Comparison of ENCODE assay signal across 2 cellular contexts in the genomic region with DNA sequence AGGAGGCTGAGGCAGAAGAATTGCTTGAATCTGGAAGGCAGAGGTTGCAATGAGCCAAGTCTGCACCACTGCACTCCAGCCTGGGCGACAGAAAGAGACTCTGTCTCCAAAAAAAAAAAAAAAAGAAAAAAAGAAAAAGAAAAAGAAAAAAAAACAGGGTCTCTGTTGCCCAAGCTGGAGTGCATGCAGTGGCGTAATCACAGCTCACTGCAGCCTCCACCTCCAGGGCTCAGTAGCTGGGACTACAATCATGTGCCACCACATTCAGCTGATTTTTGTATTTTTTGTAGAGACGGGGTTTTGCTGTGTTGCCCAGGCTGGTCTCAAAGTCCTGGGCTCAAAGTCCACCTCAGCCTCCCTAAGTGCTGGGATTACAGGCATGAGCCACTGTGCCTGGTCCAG.
TF ChIP-seq lines count a peak whose summit lies in the region.
"Not testable (repeated sequence)": the region's sequence is repeated elsewhere in the genome, so short reads cannot be mapped to it uniquely, and the experiment has no call there.

No MANE protein-coding gene starts in this region.

TF ChIP-seq in HEK293, 187 proteins besides CTCF, POLR2A, EP300 and RAD21:
- TF ChIP-seq, protein P1, sequence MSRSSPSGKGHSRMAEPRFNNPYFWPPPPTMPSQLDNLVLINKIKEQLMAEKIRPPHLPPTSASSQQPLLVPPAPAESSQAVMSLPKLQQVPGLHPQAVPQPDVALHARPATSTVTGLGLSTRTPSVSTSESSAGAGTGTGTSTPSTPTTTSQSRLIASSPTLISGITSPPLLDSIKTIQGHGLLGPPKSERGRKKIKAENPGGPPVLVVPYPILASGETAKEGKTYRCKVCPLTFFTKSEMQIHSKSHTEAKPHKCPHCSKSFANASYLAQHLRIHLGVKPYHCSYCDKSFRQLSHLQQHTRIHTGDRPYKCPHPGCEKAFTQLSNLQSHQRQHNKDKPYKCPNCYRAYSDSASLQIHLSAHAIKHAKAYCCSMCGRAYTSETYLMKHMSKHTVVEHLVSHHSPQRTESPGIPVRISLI (tag by site-specific recombination; IDR thresholded peaks at IDR 0.05): peak; percentile 83
TF ChIP-seq in HEK293: peak in this region for 1; not testable (repeated sequence) for 186.

TF ChIP-seq in HepG2, 621 proteins besides CTCF, POLR2A, EP300 and RAD21 (continues in another document):
- TF ChIP-seq, protein P2, sequence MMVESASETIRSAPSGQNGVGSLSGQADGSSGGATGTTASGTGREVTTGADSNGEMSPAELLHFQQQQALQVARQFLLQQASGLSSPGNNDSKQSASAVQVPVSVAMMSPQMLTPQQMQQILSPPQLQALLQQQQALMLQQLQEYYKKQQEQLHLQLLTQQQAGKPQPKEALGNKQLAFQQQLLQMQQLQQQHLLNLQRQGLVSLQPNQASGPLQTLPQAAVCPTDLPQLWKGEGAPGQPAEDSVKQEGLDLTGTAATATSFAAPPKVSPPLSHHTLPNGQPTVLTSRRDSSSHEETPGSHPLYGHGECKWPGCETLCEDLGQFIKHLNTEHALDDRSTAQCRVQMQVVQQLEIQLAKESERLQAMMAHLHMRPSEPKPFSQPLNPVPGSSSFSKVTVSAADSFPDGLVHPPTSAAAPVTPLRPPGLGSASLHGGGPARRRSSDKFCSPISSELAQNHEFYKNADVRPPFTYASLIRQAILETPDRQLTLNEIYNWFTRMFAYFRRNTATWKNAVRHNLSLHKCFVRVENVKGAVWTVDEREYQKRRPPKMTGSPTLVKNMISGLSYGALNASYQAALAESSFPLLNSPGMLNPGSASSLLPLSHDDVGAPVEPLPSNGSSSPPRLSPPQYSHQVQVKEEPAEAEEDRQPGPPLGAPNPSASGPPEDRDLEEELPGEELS (CRISPR knock-in tag; IDR thresholded peaks at IDR 0.05): 0 out of 2 replicates have a peak, but pooled peaks have one; percentile 32
- 0 out of 2 replicates have a peak, but pooled peaks have one; percentile 31 for TF ChIP-seq ZNF563 (CRISPR knock-in tag; IDR thresholded peaks at IDR 0.05)
- 0 out of 2 replicates have a peak, but pooled peaks have one; percentile 6 for TF ChIP-seq STAG1 (CRISPR knock-in tag; IDR thresholded peaks at IDR 0.05)
- peak; percentile 63; the same call in 1 of the 2 replicates for TF ChIP-seq FOXO1 (CRISPR knock-in tag; IDR thresholded peaks at IDR 0.05)
- peak; percentile 72 for TF ChIP-seq POGZ (CRISPR knock-in tag; IDR thresholded peaks at IDR 0.05)
- TF ChIP-seq SIX1 (CRISPR knock-in tag; IDR thresholded peaks at IDR 0.05; ENCODE audit: borderline replicate concordance): 0 out of 2 replicates have a peak, but pooled peaks have one; percentile 27
- TF ChIP-seq, protein P3, sequence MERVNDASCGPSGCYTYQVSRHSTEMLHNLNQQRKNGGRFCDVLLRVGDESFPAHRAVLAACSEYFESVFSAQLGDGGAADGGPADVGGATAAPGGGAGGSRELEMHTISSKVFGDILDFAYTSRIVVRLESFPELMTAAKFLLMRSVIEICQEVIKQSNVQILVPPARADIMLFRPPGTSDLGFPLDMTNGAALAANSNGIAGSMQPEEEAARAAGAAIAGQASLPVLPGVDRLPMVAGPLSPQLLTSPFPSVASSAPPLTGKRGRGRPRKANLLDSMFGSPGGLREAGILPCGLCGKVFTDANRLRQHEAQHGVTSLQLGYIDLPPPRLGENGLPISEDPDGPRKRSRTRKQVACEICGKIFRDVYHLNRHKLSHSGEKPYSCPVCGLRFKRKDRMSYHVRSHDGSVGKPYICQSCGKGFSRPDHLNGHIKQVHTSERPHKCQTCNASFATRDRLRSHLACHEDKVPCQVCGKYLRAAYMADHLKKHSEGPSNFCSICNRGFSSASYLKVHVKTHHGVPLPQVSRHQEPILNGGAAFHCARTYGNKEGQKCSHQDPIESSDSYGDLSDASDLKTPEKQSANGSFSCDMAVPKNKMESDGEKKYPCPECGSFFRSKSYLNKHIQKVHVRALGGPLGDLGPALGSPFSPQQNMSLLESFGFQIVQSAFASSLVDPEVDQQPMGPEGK (CRISPR knock-in tag; IDR thresholded peaks at IDR 0.05): 0 out of 2 replicates have a peak, but pooled peaks have one; percentile 48
- 0 out of 2 replicates have a peak, but pooled peaks have one; percentile 72 for TF ChIP-seq SMAD3 (CRISPR knock-in tag; IDR thresholded peaks at IDR 0.05)
- 0 out of 2 replicates have a peak, but pooled peaks have one; percentile 20 for TF ChIP-seq ETV5 (CRISPR knock-in tag; IDR thresholded peaks at IDR 0.05; ENCODE audit: borderline replicate concordance)
- TF ChIP-seq SALL1 (CRISPR knock-in tag; IDR thresholded peaks at IDR 0.05): peak; percentile 89
- TF ChIP-seq, protein P4, sequence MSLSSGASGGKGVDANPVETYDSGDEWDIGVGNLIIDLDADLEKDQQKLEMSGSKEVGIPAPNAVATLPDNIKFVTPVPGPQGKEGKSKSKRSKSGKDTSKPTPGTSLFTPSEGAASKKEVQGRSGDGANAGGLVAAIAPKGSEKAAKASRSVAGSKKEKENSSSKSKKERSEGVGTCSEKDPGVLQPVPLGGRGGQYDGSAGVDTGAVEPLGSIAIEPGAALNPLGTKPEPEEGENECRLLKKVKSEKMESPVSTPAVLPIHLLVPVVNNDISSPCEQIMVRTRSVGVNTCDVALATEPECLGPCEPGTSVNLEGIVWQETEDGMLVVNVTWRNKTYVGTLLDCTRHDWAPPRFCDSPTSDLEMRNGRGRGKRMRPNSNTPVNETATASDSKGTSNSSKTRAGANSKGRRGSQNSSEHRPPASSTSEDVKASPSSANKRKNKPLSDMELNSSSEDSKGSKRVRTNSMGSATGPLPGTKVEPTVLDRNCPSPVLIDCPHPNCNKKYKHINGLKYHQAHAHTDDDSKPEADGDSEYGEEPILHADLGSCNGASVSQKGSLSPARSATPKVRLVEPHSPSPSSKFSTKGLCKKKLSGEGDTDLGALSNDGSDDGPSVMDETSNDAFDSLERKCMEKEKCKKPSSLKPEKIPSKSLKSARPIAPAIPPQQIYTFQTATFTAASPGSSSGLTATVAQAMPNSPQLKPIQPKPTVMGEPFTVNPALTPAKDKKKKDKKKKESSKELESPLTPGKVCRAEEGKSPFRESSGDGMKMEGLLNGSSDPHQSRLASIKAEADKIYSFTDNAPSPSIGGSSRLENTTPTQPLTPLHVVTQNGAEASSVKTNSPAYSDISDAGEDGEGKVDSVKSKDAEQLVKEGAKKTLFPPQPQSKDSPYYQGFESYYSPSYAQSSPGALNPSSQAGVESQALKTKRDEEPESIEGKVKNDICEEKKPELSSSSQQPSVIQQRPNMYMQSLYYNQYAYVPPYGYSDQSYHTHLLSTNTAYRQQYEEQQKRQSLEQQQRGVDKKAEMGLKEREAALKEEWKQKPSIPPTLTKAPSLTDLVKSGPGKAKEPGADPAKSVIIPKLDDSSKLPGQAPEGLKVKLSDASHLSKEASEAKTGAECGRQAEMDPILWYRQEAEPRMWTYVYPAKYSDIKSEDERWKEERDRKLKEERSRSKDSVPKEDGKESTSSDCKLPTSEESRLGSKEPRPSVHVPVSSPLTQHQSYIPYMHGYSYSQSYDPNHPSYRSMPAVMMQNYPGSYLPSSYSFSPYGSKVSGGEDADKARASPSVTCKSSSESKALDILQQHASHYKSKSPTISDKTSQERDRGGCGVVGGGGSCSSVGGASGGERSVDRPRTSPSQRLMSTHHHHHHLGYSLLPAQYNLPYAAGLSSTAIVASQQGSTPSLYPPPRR (CRISPR knock-in tag; IDR thresholded peaks at IDR 0.05; ENCODE audit: borderline replicate concordance): 0 out of 2 replicates have a peak, but pooled peaks have one; percentile 23
- TF ChIP-seq MIER3 (CRISPR knock-in tag; IDR thresholded peaks at IDR 0.05; ENCODE audit: borderline replicate concordance): 0 out of 2 replicates have a peak, but pooled peaks have one; percentile 54
- TF ChIP-seq ZNF788 (CRISPR knock-in tag; IDR thresholded peaks at IDR 0.05; ENCODE audit: borderline replicate concordance): peak; percentile 55; the same call in 1 of the 2 replicates
- not testable (repeated sequence) for TF ChIP-seq LCORL (IDR thresholded peaks at IDR 0.05)
- TF ChIP-seq LCORL (CRISPR knock-in tag; IDR thresholded peaks at IDR 0.05): peak; percentile 60; the same call in 1 of the 2 replicates
- TF ChIP-seq ZFP36L1 (CRISPR knock-in tag; IDR thresholded peaks at IDR 0.05): peak; percentile 58; the same call in 1 of the 2 replicates
- TF ChIP-seq TEAD3 (CRISPR knock-in tag; optimal IDR thresholded peaks at IDR 0.05; ENCODE audit: borderline replicate concordance): peak; percentile 64
- TF ChIP-seq, protein P5, sequence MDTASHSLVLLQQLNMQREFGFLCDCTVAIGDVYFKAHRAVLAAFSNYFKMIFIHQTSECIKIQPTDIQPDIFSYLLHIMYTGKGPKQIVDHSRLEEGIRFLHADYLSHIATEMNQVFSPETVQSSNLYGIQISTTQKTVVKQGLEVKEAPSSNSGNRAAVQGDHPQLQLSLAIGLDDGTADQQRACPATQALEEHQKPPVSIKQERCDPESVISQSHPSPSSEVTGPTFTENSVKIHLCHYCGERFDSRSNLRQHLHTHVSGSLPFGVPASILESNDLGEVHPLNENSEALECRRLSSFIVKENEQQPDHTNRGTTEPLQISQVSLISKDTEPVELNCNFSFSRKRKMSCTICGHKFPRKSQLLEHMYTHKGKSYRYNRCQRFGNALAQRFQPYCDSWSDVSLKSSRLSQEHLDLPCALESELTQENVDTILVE (CRISPR knock-in tag; IDR thresholded peaks at IDR 0.05): peak; percentile 45; the same call in 1 of the 2 replicates
- TF ChIP-seq, protein P6, sequence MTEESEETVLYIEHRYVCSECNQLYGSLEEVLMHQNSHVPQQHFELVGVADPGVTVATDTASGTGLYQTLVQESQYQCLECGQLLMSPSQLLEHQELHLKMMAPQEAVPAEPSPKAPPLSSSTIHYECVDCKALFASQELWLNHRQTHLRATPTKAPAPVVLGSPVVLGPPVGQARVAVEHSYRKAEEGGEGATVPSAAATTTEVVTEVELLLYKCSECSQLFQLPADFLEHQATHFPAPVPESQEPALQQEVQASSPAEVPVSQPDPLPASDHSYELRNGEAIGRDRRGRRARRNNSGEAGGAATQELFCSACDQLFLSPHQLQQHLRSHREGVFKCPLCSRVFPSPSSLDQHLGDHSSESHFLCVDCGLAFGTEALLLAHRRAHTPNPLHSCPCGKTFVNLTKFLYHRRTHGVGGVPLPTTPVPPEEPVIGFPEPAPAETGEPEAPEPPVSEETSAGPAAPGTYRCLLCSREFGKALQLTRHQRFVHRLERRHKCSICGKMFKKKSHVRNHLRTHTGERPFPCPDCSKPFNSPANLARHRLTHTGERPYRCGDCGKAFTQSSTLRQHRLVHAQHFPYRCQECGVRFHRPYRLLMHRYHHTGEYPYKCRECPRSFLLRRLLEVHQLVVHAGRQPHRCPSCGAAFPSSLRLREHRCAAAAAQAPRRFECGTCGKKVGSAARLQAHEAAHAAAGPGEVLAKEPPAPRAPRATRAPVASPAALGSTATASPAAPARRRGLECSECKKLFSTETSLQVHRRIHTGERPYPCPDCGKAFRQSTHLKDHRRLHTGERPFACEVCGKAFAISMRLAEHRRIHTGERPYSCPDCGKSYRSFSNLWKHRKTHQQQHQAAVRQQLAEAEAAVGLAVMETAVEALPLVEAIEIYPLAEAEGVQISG (CRISPR knock-in tag; IDR thresholded peaks at IDR 0.05): peak; percentile 59
- TF ChIP-seq ZNF292 (CRISPR knock-in tag; IDR thresholded peaks at IDR 0.05; ENCODE audit: borderline replicate concordance, low read depth): peak; percentile 85
- 0 out of 2 replicates have a peak, but pooled peaks have one; percentile 37 for TF ChIP-seq KDM6A (CRISPR knock-in tag; IDR thresholded peaks at IDR 0.05; ENCODE audit: low read depth)
- TF ChIP-seq, protein P7, sequence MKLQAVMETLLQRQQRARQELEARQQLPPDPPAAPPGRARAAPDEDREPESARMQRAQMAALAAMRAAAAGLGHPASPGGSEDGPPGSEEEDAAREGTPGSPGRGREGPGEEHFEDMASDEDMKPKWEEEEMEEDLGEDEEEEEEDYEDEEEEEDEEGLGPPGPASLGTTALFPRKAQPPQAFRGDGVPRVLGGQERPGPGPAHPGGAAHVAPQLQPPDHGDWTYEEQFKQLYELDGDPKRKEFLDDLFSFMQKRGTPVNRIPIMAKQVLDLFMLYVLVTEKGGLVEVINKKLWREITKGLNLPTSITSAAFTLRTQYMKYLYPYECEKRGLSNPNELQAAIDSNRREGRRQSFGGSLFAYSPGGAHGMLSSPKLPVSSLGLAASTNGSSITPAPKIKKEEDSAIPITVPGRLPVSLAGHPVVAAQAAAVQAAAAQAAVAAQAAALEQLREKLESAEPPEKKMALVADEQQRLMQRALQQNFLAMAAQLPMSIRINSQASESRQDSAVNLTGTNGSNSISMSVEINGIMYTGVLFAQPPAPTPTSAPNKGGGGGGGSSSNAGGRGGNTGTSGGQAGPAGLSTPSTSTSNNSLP (IDR thresholded peaks at IDR 0.05; ENCODE audit: low read depth, low read length): peak; percentile 29; the same call in 1 of the 2 replicates
- TF ChIP-seq THAP11 (CRISPR knock-in tag; IDR thresholded peaks at IDR 0.05): 0 out of 2 replicates have a peak, but pooled peaks have one; percentile 44
- 0 out of 2 replicates have a peak, but pooled peaks have one; percentile 39 for TF ChIP-seq SIN3A (IDR thresholded peaks at IDR 0.05; ENCODE audit: borderline replicate concordance, low read depth, low read length)
- peak; percentile 75 for TF ChIP-seq ZNF331 (CRISPR knock-in tag; IDR thresholded peaks at IDR 0.05)
- TF ChIP-seq GFI1 (CRISPR knock-in tag; IDR thresholded peaks at IDR 0.05; ENCODE audit: borderline replicate concordance): peak; percentile 55; the same call in 1 of the 2 replicates
- 0 out of 2 replicates have a peak, but pooled peaks have one; percentile 40 for TF ChIP-seq MED1 (CRISPR knock-in tag; IDR thresholded peaks at IDR 0.05)
- TF ChIP-seq, protein P8, sequence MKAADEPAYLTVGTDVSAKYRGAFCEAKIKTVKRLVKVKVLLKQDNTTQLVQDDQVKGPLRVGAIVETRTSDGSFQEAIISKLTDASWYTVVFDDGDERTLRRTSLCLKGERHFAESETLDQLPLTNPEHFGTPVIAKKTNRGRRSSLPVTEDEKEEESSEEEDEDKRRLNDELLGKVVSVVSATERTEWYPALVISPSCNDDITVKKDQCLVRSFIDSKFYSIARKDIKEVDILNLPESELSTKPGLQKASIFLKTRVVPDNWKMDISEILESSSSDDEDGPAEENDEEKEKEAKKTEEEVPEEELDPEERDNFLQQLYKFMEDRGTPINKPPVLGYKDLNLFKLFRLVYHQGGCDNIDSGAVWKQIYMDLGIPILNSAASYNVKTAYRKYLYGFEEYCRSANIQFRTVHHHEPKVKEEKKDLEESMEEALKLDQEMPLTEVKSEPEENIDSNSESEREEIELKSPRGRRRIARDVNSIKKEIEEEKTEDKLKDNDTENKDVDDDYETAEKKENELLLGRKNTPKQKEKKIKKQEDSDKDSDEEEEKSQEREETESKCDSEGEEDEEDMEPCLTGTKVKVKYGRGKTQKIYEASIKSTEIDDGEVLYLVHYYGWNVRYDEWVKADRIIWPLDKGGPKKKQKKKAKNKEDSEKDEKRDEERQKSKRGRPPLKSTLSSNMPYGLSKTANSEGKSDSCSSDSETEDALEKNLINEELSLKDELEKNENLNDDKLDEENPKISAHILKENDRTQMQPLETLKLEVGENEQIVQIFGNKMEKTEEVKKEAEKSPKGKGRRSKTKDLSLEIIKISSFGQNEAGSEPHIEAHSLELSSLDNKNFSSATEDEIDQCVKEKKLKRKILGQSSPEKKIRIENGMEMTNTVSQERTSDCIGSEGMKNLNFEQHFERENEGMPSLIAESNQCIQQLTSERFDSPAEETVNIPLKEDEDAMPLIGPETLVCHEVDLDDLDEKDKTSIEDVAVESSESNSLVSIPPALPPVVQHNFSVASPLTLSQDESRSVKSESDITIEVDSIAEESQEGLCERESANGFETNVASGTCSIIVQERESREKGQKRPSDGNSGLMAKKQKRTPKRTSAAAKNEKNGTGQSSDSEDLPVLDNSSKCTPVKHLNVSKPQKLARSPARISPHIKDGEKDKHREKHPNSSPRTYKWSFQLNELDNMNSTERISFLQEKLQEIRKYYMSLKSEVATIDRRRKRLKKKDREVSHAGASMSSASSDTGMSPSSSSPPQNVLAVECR (CRISPR knock-in tag; IDR thresholded peaks at IDR 0.05; ENCODE audit: borderline replicate concordance): peak; percentile 40; the same call in 1 of the 2 replicates
- peak; percentile 50; the same call in 1 of the 2 replicates for TF ChIP-seq HOXA3 (CRISPR knock-in tag; IDR thresholded peaks at IDR 0.05)
